Comparison of ENCODE assay signal across 8 cellular contexts in genomic region chr16:17469011-17469741, GRCh38. TPM values are rescaled to one million over a fixed set of nuclear protein-coding genes. Genes with fewer than 3 reads are reported as not detected.
DNase-seq lines count a peak whose midpoint lies in the region; ATAC-seq and TF ChIP-seq lines count a peak whose summit lies in the region.

No MANE protein-coding gene starts in this region.

- H2AFZ ChIP-seq in ACC112 (ENCODE audit: low read length, unreplicated experiment): no peak overlapping the region
- H2AFZ ChIP-seq in H9 (ENCODE audit: low read length): no peak overlapping the region

- peak overlapping the region; percentile 84 to 89 for H3K4me3 Mint-ChIP-seq in H9

- H3K4me2 ChIP-seq in H9 (ENCODE audit: insufficient read depth, insufficient read length, low read length): peak overlapping the region; percentile 69

- no peak overlapping the region for H2BK5ac ChIP-seq in H9 (ENCODE audit: insufficient read length, low read length)

- H3K4ac ChIP-seq in H9 (ENCODE audit: low read depth, low read length): no peak overlapping the region

- DNase-seq in H9 (no peak), cardiac fibroblast (ENCODE audit: low read depth in 2 of 2) (peak; percentile 29 to 75), mucosa of descending colon (peak in 1 of 3 donors; percentile 51)
- DNase-seq in stimulated activated naive CD4-positive, alpha-beta T cell (lab: John Stamatoyannopoulos, UW): no peak

- H3K27ac ChIP-seq in ACC112 (ENCODE audit: low read depth, low read length) (peak overlapping the region; percentile 19; the same call in 1 of the 2 replicates), H9 (ENCODE audit: insufficient read length, low read depth, low read length) (no peak overlapping the region)

- H3K27me3 Mint-ChIP-seq in H9 (ENCODE audit: low read depth): peaks cover 39% of the 10 kb centered on the region

- no peak overlapping the region for H2BK20ac ChIP-seq in H9 (ENCODE audit: low read depth, low read length, poor library complexity, severe bottlenecking)

- no peak overlapping the region for H3T11ph ChIP-seq in H9 (ENCODE audit: low read length)

- peaks cover 30% of the 10 kb centered on the region for H3K4me1 ChIP-seq in ACC112 (ENCODE audit: control insufficient read depth, insufficient read depth, low read length, unreplicated experiment)
- H3K4me1 ChIP-seq in H9 (ENCODE audit: insufficient read depth, low read length): peaks cover 17% of the 10 kb centered on the region
- H3K4me1 ChIP-seq in mucosa of descending colon (ENCODE audit: low read depth): peaks cover 36% of the 10 kb centered on the region

- H3K14ac ChIP-seq in H9 (ENCODE audit: insufficient read depth, low read length): no peak overlapping the region

- no peaks in the 10 kb centered on the region for H3K36me3 ChIP-seq in ACC112 (ENCODE audit: insufficient read depth, low read length)
- H3K36me3 ChIP-seq in mucosa of descending colon (ENCODE audit: low read depth): no peaks in the 10 kb centered on the region

- no peak overlapping the region for H3K23ac ChIP-seq in H9 (ENCODE audit: insufficient read length, low read depth, low read length)

- no peaks in the 10 kb centered on the region; a peak in 1 of 5 replicates for H3K9me3 Mint-ChIP-seq in H9

- no peaks in the 10 kb centered on the region for H4K20me1 ChIP-seq in H9 (ENCODE audit: control insufficient read depth, insufficient read depth, insufficient read length)

- no peak overlapping the region for H4K5ac ChIP-seq in H9 (ENCODE audit: insufficient read length, low read depth, low read length)

- H2BK120ac ChIP-seq in H9 (ENCODE audit: low read depth, low read length, poor library complexity, severe bottlenecking): no peak overlapping the region

- H3K56ac ChIP-seq in H9 (ENCODE audit: insufficient read length, low read depth, low read length): no peak overlapping the region

- H3K18ac ChIP-seq in H9 (ENCODE audit: insufficient read length, low read depth, low read length): no peak overlapping the region

- H4K8ac ChIP-seq in H9 (replicated peaks; ENCODE audit: insufficient read length, low read depth, low read length): no peak overlapping the region

- H3K9ac ChIP-seq in H9 (ENCODE audit: extremely low read depth, insufficient read length, low read length): no peak overlapping the region

- peaks cover 60% of the 10 kb centered on the region in 2 experiments for H3K4me1 Mint-ChIP-seq in H9

- TF ChIP-seq CTCF in H9 (conservative IDR thresholded peaks at IDR 0.05): no peak
- no peak for TF ChIP-seq CTCF in cardiac fibroblast (IDR thresholded peaks at IDR 0.05; ENCODE audit: low read depth, low read length)
- no peak for TF ChIP-seq CTCF in mucosa of descending colon (IDR thresholded peaks at IDR 0.05)

- peaks cover 4% of the 10 kb centered on the region for H3K23me2 ChIP-seq in H9 (ENCODE audit: insufficient read length, low read depth, low read length, poor library complexity, severe bottlenecking)

- intact Hi-C loops in mucosa of descending colon (cut with DNase I, micrococcal nuclease): loop anchor here in 1 of 2 donors (10.0 kb wide), 1 partner anchor 264 kb away; no protein-coding TSS in a partner anchor

- no peak overlapping the region for H2BK12ac ChIP-seq in H9 (ENCODE audit: insufficient read length, low read depth, low read length)

- H3K27me3 ChIP-seq in ACC112 (ENCODE audit: insufficient read depth, low read length) (no peaks in the 10 kb centered on the region), H9 (ENCODE audit: insufficient read depth, low read length) (peaks cover 5% of the 10 kb centered on the region; the same call in 1 of the 2 replicates)

- no peak overlapping the region for H2BK15ac ChIP-seq in H9 (ENCODE audit: low read depth, low read length)

- no peak overlapping the region for H2AK5ac ChIP-seq in H9 (ENCODE audit: insufficient read length, low read length)

- peaks cover 53% of the 10 kb centered on the region for H3K79me2 ChIP-seq in ACC112 (ENCODE audit: control insufficient read depth, insufficient read depth, low read length, unreplicated experiment)
- H3K79me2 ChIP-seq in H9 (ENCODE audit: insufficient read depth, low read length): 0 out of 2 replicates have a peak, but pooled peaks cover 4% of the 10 kb centered on the region

- peak overlapping the region; percentile 77 for H3K4me3 ChIP-seq in ACC112 (ENCODE audit: low read depth, low read length)
- H3K4me3 ChIP-seq in cardiac fibroblast (replicated peaks in 1 of 2; ENCODE audit: low read depth in 2 of 2, low read length in 2 of 2): peak overlapping the region; percentile 53 to 61
- no peak overlapping the region for H3K4me3 ChIP-seq in mucosa of descending colon

- ATAC-seq in mucosa of descending colon (peak; percentile 20), HG03342 (IDR thresholded peaks at IDR 0.05; ENCODE audit: unreplicated experiment) (no peak), GM21367 (IDR thresholded peaks at IDR 0.05; ENCODE audit: unreplicated experiment) (no peak), HG03354 (IDR thresholded peaks at IDR 0.05; ENCODE audit: poor library complexity, severe bottlenecking, unreplicated experiment) (no peak)

- H3K9me3 ChIP-seq in H9 (ENCODE audit: control insufficient read depth, low read depth, low read length): no peaks in the 10 kb centered on the region
- H3K9me3 ChIP-seq in mucosa of descending colon: no peaks in the 10 kb centered on the region

- no peak overlapping the region for H4K91ac ChIP-seq in H9 (ENCODE audit: insufficient read length, low read depth, low read length)

- no peaks in the 10 kb centered on the region for H3K79me1 ChIP-seq in H9 (ENCODE audit: insufficient read depth, low read depth, low read length, poor library complexity, severe bottlenecking)

- H3K36me3 Mint-ChIP-seq in H9 (ENCODE audit: insufficient read depth in 1 of 3, low read depth in 3 of 3): peaks cover 0 to 5% (median 2%) of the 10 kb centered on the region in 3 experiments; a peak in 4 of 7 replicates

- H3K27ac Mint-ChIP-seq in H9: no peak overlapping the region

- WGBS in H9 (ENCODE audit: extremely low coverage, insufficient read length, low lambda C conversion rate): no CpG with 5 or more reads among the region's 18 CpGs

RNA-seq across cellular contexts. Expression of gene XYLT1, which starts 1.6 kb away (rescaled TPM):
- total RNA-seq in H9 (2021): 14.2 and 14.5 TPM in 2 replicates
- 10 to 100 TPM; 23.1 to 44.0 (median 34.1) TPM for total RNA-seq in mucosa of descending colon

Comparison
In these comparisons a context has a peak if more than half of its experiments do, and no peak if none do; other contexts are left out.
1. DNase-seq: peak in cardiac fibroblast (2 of 2); none in H9 (single experiment) and stimulated activated naive CD4-positive, alpha-beta T cell (0 of 6).